8 cellular contexts compared by ENCODE assay signal in genomic region chr14:96502621-96503251, GRCh38. TPM values are rescaled to one million over a fixed set of nuclear protein-coding genes. Genes with fewer than 3 reads are reported as not detected.
DNase-seq lines count a peak whose midpoint lies in the region; ATAC-seq and TF ChIP-seq lines count a peak whose summit lies in the region.

No MANE protein-coding gene starts in this region.

- no peak for TF ChIP-seq CTCF in VCaP (conservative IDR thresholded peaks at IDR 0.05)
- TF ChIP-seq CTCF in mucosa of descending colon (IDR thresholded peaks at IDR 0.05) = no peak
- no peak for TF ChIP-seq CTCF in stomach (IDR thresholded peaks at IDR 0.05)

- 0% methylated on average over 35 to 46 of the region's 46 CpGs for WGBS in esophagus, 2 donors
- WGBS in stomach, 5 donors = 0 to 1% (median 1%) methylated on average over 40 to 46 of the region's 46 CpGs

- H3K36me3 ChIP-seq in esophagus (ENCODE audit: control insufficient read depth in 2 of 2, insufficient read depth in 2 of 2, low read length in 1 of 2) = no peaks in the 10 kb centered on the region
- H3K36me3 ChIP-seq in mucosa of descending colon (ENCODE audit: low read depth) = no peaks in the 10 kb centered on the region
- no peaks in the 10 kb centered on the region for H3K36me3 ChIP-seq in stomach

- H3K27me3 ChIP-seq in esophagus (ENCODE audit: control insufficient read depth in 1 of 2, insufficient read depth in 2 of 2, low read length in 2 of 2) = no peaks in the 10 kb centered on the region
- no peaks in the 10 kb centered on the region for H3K27me3 ChIP-seq in stomach

- intact Hi-C loops in mucosa of descending colon (cut with DNase I, micrococcal nuclease) = no loop called here
- intact Hi-C loops in stomach (cut with DNase I; ENCODE audit: low total_unique reads) = no loop called here

- TF ChIP-seq POLR2A in stomach (IDR thresholded peaks at IDR 0.05) = no peak

- ATAC-seq in GM21723 (IDR thresholded peaks at IDR 0.05; ENCODE audit: unreplicated experiment) = peak; percentile 45
- ATAC-seq in mucosa of descending colon = peak; percentile 56

- H3K4me1 ChIP-seq in esophagus (ENCODE audit: control insufficient read depth in 2 of 2, insufficient read depth in 2 of 2, low read length in 1 of 2) (peaks cover 0 to 2% of the 10 kb centered on the region in 2 donors), mucosa of descending colon (ENCODE audit: low read depth) (peaks cover 23% of the 10 kb centered on the region), stomach (peaks cover 27 to 54% (median 43%) of the 10 kb centered on the region in 4 donors)

- no peak for TF ChIP-seq EP300 in stomach (IDR thresholded peaks at IDR 0.05)

- DNase-seq in NCI-H526 (lab: John Stamatoyannopoulos, UW) (peak; percentile 51 to 69), NCI-H526 treated with DMSO at 0.1 percent for 48 hours (lab: John Stamatoyannopoulos, UW) (no peak), mucosa of descending colon (peak in 2 of 3 donors; percentile 62 to 80), stomach (peak; percentile 59)
- no peak for DNase-seq in Jurkat, Clone E6-1 (ENCODE audit: low read depth, low spot score)

- H3K4me3 ChIP-seq in Jurkat, Clone E6-1 (ENCODE audit: low read length) = peak overlapping the region; percentile 67
- H3K4me3 ChIP-seq in esophagus (ENCODE audit: low read depth in 1 of 2, low read length in 2 of 2) (peak overlapping the region; percentile 84 to 93), mucosa of descending colon (peak overlapping the region; percentile 91), stomach (peak overlapping the region; percentile 82 to 97 (median 88))

- no peaks in the 10 kb centered on the region for H3K9me3 ChIP-seq in esophagus (ENCODE audit: control insufficient read depth in 2 of 2, insufficient read depth in 1 of 2, low read depth in 1 of 2, low read length in 1 of 2)
- H3K9me3 ChIP-seq in mucosa of descending colon = no peaks in the 10 kb centered on the region
- no peaks in the 10 kb centered on the region for H3K9me3 ChIP-seq in stomach

- H3K27ac ChIP-seq in VCaP (peak overlapping the region; percentile 96), esophagus (ENCODE audit: low read depth in 2 of 2, low read length in 1 of 2) (peak overlapping the region; percentile 92 to 98), stomach (peak overlapping the region; percentile 97 to 99 (median 98))

RNA-seq across cellular contexts. Expression of gene PAPOLA, which starts 0.6 kb away (rescaled TPM):
- polyA plus RNA-seq in Jurkat, Clone E6-1 (2012; ENCODE audit: insufficient read depth, insufficient read length) = 111 TPM
- polyA plus RNA-seq in esophagus (10 to 100 TPM; 43.5 to 57.5 TPM), stomach (100 to 1,000 TPM in 1 of 3 donors, 10 to 100 TPM in 2; 60.9 to 101 (median 65.2) TPM)
- total RNA-seq in mucosa of descending colon (100 to 1,000 TPM; 146 to 214 (median 212) TPM), stomach (100 to 1,000 TPM in 4 of 5 donors, 10 to 100 TPM in 1; 85.2 to 317 (median 170) TPM)

Comparison
In these comparisons a context has a peak if more than half of its experiments do, and no peak if none do; other contexts are left out.
1. DNase-seq: peak in NCI-H526 (2 of 2), mucosa of descending colon (2 of 3) and stomach (single experiment); none in NCI-H526 treated with DMSO at 0.1 percent for 48 hours (single experiment) and Jurkat, Clone E6-1 (single experiment).
2. Peak in every context shown above with its lines, with median percentiles within 50 percentile points of each other: H3K4me3 ChIP-seq and H3K27ac ChIP-seq.